In genomic region chr2:160194351-160194750, GRCh38 we compare ENCODE assay signal across 28 cellular contexts. TPM values are rescaled to one million over a fixed set of nuclear protein-coding genes. Genes with fewer than 3 reads are reported as not detected.
DNase-seq lines count a peak whose midpoint lies in the region; ATAC-seq and TF ChIP-seq lines count a peak whose summit lies in the region.
"Had no signal": no experiment of that assay in that cellular context is flagged by ENCODE, and none has a peak within 500 bp of the region (broad histone marks: within the 10 kb centered on the region; RNA-seq: fewer than 3 reads in every experiment).

No MANE protein-coding gene starts in this region.

- H3K27me3 ChIP-seq in BE2C (no peaks in the 10 kb centered on the region), stomach (no peaks in the 10 kb centered on the region)
- H3K27me3 ChIP-seq: ascending aorta, dorsolateral prefrontal cortex, neural progenitor cell, testis had no signal

- DNase-seq in BE2C, result peak; percentile 6
- peak; percentile 53 for DNase-seq in HPDE6-E6E7 (ENCODE audit: extremely low spot score)
- DNase-seq in RWPE1 (ENCODE audit: low spot score), result peak; percentile 73
- peak; percentile 38 for DNase-seq in kidney tubule cell (ENCODE audit: low spot score)
- no peak for DNase-seq in stomach
- no peak for DNase-seq in NCI-H526 (lab: John Stamatoyannopoulos, UW)
- DNase-seq in Ammon's horn (ENCODE audit: low spot score), result no peak
- DNase-seq: activated CD8-positive, alpha-beta memory T cell treated with anti-CD3 and anti-CD28 coated beads, Interleukin-2, amount 50 U/mL, for 4 hours; AML-193; dorsolateral prefrontal cortex; foreskin melanocyte; hypothalamus; NCI-H1092; NCI-H2029 treated with DMSO at 0.1 percent for 48 hours; NCI-H446 treated with DMSO at 0.1 percent for 48 hours; stimulated activated CD4-positive, alpha-beta T cell treated with anti-CD3 and anti-CD28 coated beads, Interleukin-2, amount 100 ng/mL, for 24 hours; testis had no signal

- WGBS in stomach, 5 donors, result 68 to 83% (median 78%) methylated on average over 2 of the region's 2 CpGs

- CTCF ChIA-PET in RWPE1 (lab: Yijun Ruan, JAX), result interaction anchor here (0.6 kb wide), 2 partner anchors 84 to 108 kb away, joined by 3 read pairs; no protein-coding TSS in a partner anchor

- no peak for TF ChIP-seq POLR2A in stomach (IDR thresholded peaks at IDR 0.05)

- H3K27ac ChIP-seq in RWPE1 (no peak overlapping the region), stomach (no peak overlapping the region)
- H3K27ac ChIP-seq: ascending aorta, dorsolateral prefrontal cortex, KMS-11, neural progenitor cell, skin epidermis, testis had no signal

- H3K4me1 ChIP-seq in BE2C (no peaks in the 10 kb centered on the region), stomach (no peaks in the 10 kb centered on the region)
- H3K4me1 ChIP-seq: ascending aorta, neural progenitor cell, testis had no signal

- H3K9me3 ChIP-seq in BE2C (no peaks in the 10 kb centered on the region), stomach (no peaks in the 10 kb centered on the region)
- H3K9me3 ChIP-seq: ascending aorta, testis had no signal

- no peak for TF ChIP-seq CTCF in BE2C (IDR thresholded peaks at IDR 0.05; ENCODE audit: low read depth, low read length)
- TF ChIP-seq CTCF in RWPE1 (conservative IDR thresholded peaks at IDR 0.05; ENCODE audit: low read depth), result no peak
- no peak for TF ChIP-seq CTCF in stomach (IDR thresholded peaks at IDR 0.05)

- TF ChIP-seq EP300 in stomach (IDR thresholded peaks at IDR 0.05), result no peak

- no peaks in the 10 kb centered on the region for H3K36me3 ChIP-seq in BE2C
- peaks cover 0 to 7% (median 0%) of the 10 kb centered on the region in 4 donors for H3K36me3 ChIP-seq in stomach
- H3K36me3 ChIP-seq: ascending aorta, neural progenitor cell had no signal

- ATAC-seq in GM21390 (IDR thresholded peaks at IDR 0.05; ENCODE audit: unreplicated experiment), result no peak
- ATAC-seq: SK-N-SH treated with all-trans-retinoic acid at 6 μM for 48 hours had no signal

- no peak overlapping the region for H3K4me3 ChIP-seq in BE2C (ENCODE audit: low read depth, low read length)
- no peak overlapping the region for H3K4me3 ChIP-seq in stomach
- H3K4me3 ChIP-seq: ascending aorta, dorsolateral prefrontal cortex, lung, neural progenitor cell, skin epidermis, testis had no signal

- intact Hi-C loops in stomach (cut with DNase I; ENCODE audit: low total_unique reads), result no loop called here

- POLR2A ChIA-PET in RWPE1 (lab: Yijun Ruan, JAX; ENCODE audit: low non-redundant PET), result no interaction called here

RNA-seq across cellular contexts. Expression of gene ITGB6, which starts 5.7 kb away (rescaled TPM):
- polyA plus RNA-seq in BE2C (2012; ENCODE audit: insufficient read depth, insufficient read length, low read depth), result not detected
- 10 to 100 TPM in 3 of 5 donors, 1 to 10 TPM in 2; 2.3 to 49.6 (median 17.0) TPM for total RNA-seq in stomach
- polyA plus RNA-seq in stomach, result 10 to 100 TPM in 1 of 3 donors, 1 to 10 TPM in 2; 2.7 to 10.3 (median 6.4) TPM
- total RNA-seq: activated naive CD4-positive, alpha-beta T cell treated with anti-CD3 and anti-CD28 coated beads, Interleukin-2, amount 50 U/mL, for 72 hours; activated T-helper 17 cell treated with anti-CD3 and anti-CD28 coated beads, Interleukin-2, amount 50 U/mL, for 72 hours; ascending aorta; dorsolateral prefrontal cortex; G401; posterior vena cava had no signal

Comparison
In these comparisons a context has a peak if more than half of its experiments do, and no peak if none do; other contexts are left out.
1. DNase-seq: peak in BE2C (single experiment), HPDE6-E6E7 (single experiment), RWPE1 (single experiment) and kidney tubule cell (single experiment); none in stomach (single experiment), NCI-H526 (0 of 2) and Ammon's horn (single experiment).